Comparison of ENCODE assay signal across 16 cellular contexts in the genomic region with DNA sequence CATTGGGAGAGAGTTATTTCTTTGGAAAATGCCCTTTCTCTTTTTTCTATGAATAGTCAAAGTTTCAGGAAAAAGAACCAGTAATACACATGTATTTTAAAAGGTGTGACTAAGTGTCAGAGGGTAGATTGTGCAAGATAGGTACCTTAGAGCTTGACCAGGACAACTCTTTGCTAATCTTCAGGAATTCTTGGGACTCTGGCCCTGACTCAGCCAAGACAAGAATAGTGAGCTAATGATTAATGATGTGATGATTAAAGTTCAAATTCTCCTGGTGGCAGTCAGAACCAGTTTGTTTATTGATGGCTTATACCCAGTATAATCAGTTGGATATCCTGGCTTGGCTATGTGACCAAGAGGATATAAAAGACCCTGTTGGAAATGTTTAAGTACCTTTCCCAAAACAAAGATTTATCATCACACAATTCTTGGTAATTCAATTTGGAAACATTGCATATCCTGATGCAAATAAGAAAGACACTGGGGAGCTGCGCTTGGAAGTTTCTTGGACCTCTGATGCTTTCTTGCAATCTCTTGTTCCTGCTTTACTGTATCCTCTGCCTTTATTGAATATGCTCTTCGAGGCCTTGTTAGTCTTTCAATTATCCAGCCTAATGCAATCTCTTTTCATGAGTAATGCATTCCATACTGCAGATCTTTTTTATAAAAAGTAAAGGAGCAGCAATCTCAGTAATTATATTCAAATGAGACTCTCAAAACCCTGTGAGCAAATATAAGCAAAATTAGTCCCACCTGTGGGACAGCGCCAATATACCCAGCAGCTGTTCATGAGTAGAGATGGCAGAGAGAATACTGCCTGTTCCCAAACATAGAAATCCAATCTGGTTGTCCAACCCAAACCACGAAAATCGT. TPM values are rescaled to one million over a fixed set of nuclear protein-coding genes. Genes with fewer than 3 reads are reported as not detected.
DNase-seq lines count a peak whose midpoint lies in the region; ATAC-seq, FAIRE-seq and TF ChIP-seq lines count a peak whose summit lies in the region.
"Had no signal": no experiment of that assay in that cellular context is flagged by ENCODE, and none has a peak within 500 bp of the region (broad histone marks: within the 10 kb centered on the region; RNA-seq: fewer than 3 reads in every experiment).

No MANE protein-coding gene starts in this region.

- BruUV-seq in Caco-2 (replicated peaks; lab: Mats Ljungman, UMichigan) = no TSS peak
- BruUV-seq in HepG2 (replicated peaks; lab: Mats Ljungman, UMichigan) = no TSS peak

- peak overlapping the region; percentile 79 for H3K27ac Mint-ChIP-seq in Caco-2 (ENCODE audit: unreplicated experiment)
- H3K27ac Mint-ChIP-seq: H9 had no signal

- no peak for TF ChIP-seq RAD21 in HepG2 (CRISPR knock-in tag; IDR thresholded peaks at IDR 0.05)

- no peaks in the 10 kb centered on the region for H3K27me3 Mint-ChIP-seq in Caco-2 (ENCODE audit: insufficient read depth, unreplicated experiment)

- FAIRE-seq in HepG2 (lab: Jason Lieb, UNC) = peak; percentile 83
- FAIRE-seq: islet of Langerhans had no signal

- POLR2A ChIA-PET in Caco-2 (lab: Charles Lee) (interaction anchor here (0.6 kb wide), 3 partner anchors 48 to 396 kb away, joined by 3 to 5 read pairs (median 5); a partner anchor contains a TSS), HepG2 (lab: Yijun Ruan, JAX) (interaction anchor here (0.7 to 1.1 kb wide), 5 partner anchors 10 to 141 kb away, joined by 3 to 5 read pairs (median 4); a partner anchor contains a TSS)

- DNase-seq in Caco-2 = peak; percentile 89 to 91
- peak; percentile 45 for DNase-seq in MG63
- DNase-seq in epithelial cell of esophagus (ENCODE audit: low read depth) = peak; percentile 81
- DNase-seq in HepG2 (ENCODE audit: low spot score) = peak; percentile 93
- DNase-seq in COR-L47 (lab: John Stamatoyannopoulos, UW) = no peak
- no peak for DNase-seq in medulla oblongata (ENCODE audit: extremely low spot score)
- DNase-seq in stimulated activated CD4-positive, alpha-beta T cell treated with anti-CD3 and anti-CD28 coated beads, Interleukin-2, amount 100 ng/mL, for 48 hours = no peak
- DNase-seq in T-helper 9 cell = no peak
- DNase-seq: activated T-cell treated with anti-CD3 and anti-CD28 coated beads, Interleukin-2, amount 50 U/mL, for 1 hour; aorta; H9; Kasumi-1; NCI-H446 treated with DMSO at 0.1 percent for 48 hours; stimulated activated CD4-positive, alpha-beta T cell treated with anti-CD3 and anti-CD28 coated beads, Interleukin-15, amount 100 ng/mL, for 24 hours had no signal

- no peaks in the 10 kb centered on the region for H3K79me2 ChIP-seq in HepG2 (ENCODE audit: insufficient read depth, low read length)

- peak; percentile 93 for ATAC-seq in HepG2
- ATAC-seq: Right ventricle myocardium inferior had no signal

- H3K4me3 Mint-ChIP-seq in Caco-2 (ENCODE audit: unreplicated experiment) = peak overlapping the region; percentile 31
- H3K4me3 Mint-ChIP-seq: H9 had no signal

- H3K4me3 ChIP-seq in Caco-2 (ENCODE audit: low read depth, low read length) (no peak overlapping the region), MG63 (no peak overlapping the region), epithelial cell of esophagus (ENCODE audit: low read length) (no peak overlapping the region), HepG2 (replicated peaks in 1 of 3; ENCODE audit: insufficient read depth in 1 of 3, low read depth in 2 of 3, low read length in 3 of 3) (no peak overlapping the region; a peak in 1 of 6 replicates)

- H3K4me1 ChIP-seq in Caco-2 (peaks cover 50% of the 10 kb centered on the region), HepG2 (ENCODE audit: insufficient read depth, low read length) (peaks cover 58% of the 10 kb centered on the region)

- H3K36me3 Mint-ChIP-seq in Caco-2 (ENCODE audit: insufficient read depth, unreplicated experiment) = no peaks in the 10 kb centered on the region

- no peak overlapping the region for H3K9ac ChIP-seq in HepG2 (ENCODE audit: insufficient read depth, low read depth, low read length)

- H3K27me3 ChIP-seq in Caco-2 (replicated peaks; ENCODE audit: control insufficient read depth, insufficient read depth, low read length) (no peaks in the 10 kb centered on the region), MG63 (no peaks in the 10 kb centered on the region), HepG2 (ENCODE audit: control insufficient read depth in 1 of 2, insufficient read depth in 2 of 2, low read length in 2 of 2) (no peaks in the 10 kb centered on the region)

- CTCF ChIA-PET in Caco-2 (lab: Charles Lee) (interaction anchor here (1.0 to 1.8 kb wide), 12 partner anchors 10 to 746 kb away, joined by 3 to 18 read pairs (median 8); a partner anchor contains a TSS), HepG2 (lab: Yijun Ruan, JAX; ENCODE audit: low intra/inter-chr PET ratio, low total read pairs) (no interaction called here)

- H2AFZ ChIP-seq in HepG2 (ENCODE audit: low read length) = no peak overlapping the region

- TF ChIP-seq CTCF in Caco-2 (IDR thresholded peaks at IDR 0.05; ENCODE audit: insufficient read depth in 1 of 2, low read depth in 1 of 2, low read length in 1 of 2, severe bottlenecking in 1 of 2, unreplicated experiment in 1 of 2) (no peak), epithelial cell of esophagus (IDR thresholded peaks at IDR 0.05; ENCODE audit: insufficient read depth, low read depth, low read length, missing control alignments) (no peak), HepG2 (CRISPR knock-in tag; IDR thresholded peaks at IDR 0.05) (no peak)

- intact Hi-C loops in Caco-2 (cut with micrococcal nuclease; ENCODE audit: unreplicated experiment) = loop anchor here (1.0 to 10.0 kb wide), 11 partner anchors 9 to 1092 kb away; a partner anchor contains a TSS
- intact Hi-C loops in HepG2 (cut with micrococcal nuclease; ENCODE audit: unreplicated experiment) = loop anchor here (1.0 to 10.0 kb wide), 2 partner anchors 140 to 248 kb away; a partner anchor contains a TSS

- no peak for TF ChIP-seq POLR2A in HepG2 (IDR thresholded peaks at IDR 0.05; ENCODE audit: insufficient read depth in 1 of 2, low read depth in 2 of 2, low read length in 2 of 2)

- H4K20me1 ChIP-seq in HepG2 (ENCODE audit: insufficient read depth, low read length) = no peaks in the 10 kb centered on the region

- WGBS in HepG2 (ENCODE audit: low lambda C conversion rate) = 58% methylated on average over 5 of the region's 5 CpGs

- H3K9me3 Mint-ChIP-seq in Caco-2 (ENCODE audit: unreplicated experiment) = peaks cover 12% of the 10 kb centered on the region

- TF ChIP-seq EP300 in HepG2 (IDR thresholded peaks at IDR 0.05; ENCODE audit: low read depth in 2 of 2, low read length in 2 of 2) (peak in 1 of 2 experiments; percentile 91; a peak in 2 of 4 replicates), HepG2 (CRISPR knock-in tag; IDR thresholded peaks at IDR 0.05; ENCODE audit: borderline replicate concordance) (peak; percentile 40; the same call in 1 of the 2 replicates)

- peaks cover 34% of the 10 kb centered on the region for H3K4me1 Mint-ChIP-seq in Caco-2 (ENCODE audit: low read depth, unreplicated experiment)

- peak overlapping the region; percentile 56 for H3K27ac ChIP-seq in HepG2 (ENCODE audit: extremely low read length, insufficient read depth, low read length)

- H3K36me3 ChIP-seq in Caco-2 (ENCODE audit: control insufficient read depth, insufficient read depth, low read length) (no peaks in the 10 kb centered on the region), MG63 (no peaks in the 10 kb centered on the region), HepG2 (replicated peaks in 1 of 2; ENCODE audit: control insufficient read depth in 1 of 2, insufficient read depth in 2 of 2, low read length in 2 of 2) (no peaks in the 10 kb centered on the region)

- H3K4me2 ChIP-seq in HepG2 (ENCODE audit: low read depth, low read length) = peak overlapping the region; percentile 40; the same call in 1 of the 2 replicates

- H3K9me3 ChIP-seq in Caco-2 (peaks cover 37% of the 10 kb centered on the region), MG63 (peaks cover 4% of the 10 kb centered on the region), HepG2 (ENCODE audit: low read length) (peaks cover 9% of the 10 kb centered on the region)

- in situ Hi-C loops in HepG2 (cut with HindIII; ENCODE audit: extremely low pct_ligation_motif_present, low pct_unique_long_range_greater_than_20kb) = loop anchor here (5.0 to 10.0 kb wide), 2 partner anchors 48 to 145 kb away; a partner anchor contains a TSS

RNA-seq across cellular contexts. Expression of a gene that starts 48.0 kb away (rescaled TPM):
- total RNA-seq in Caco-2 (2022) (4.3 and 4.6 TPM in 2 replicates), HepG2 (2016; rRNA removed; fragmentation: Illumina TruSeq; extraction: Trizol) (1.4 and 1.8 TPM in 2 replicates)
- total RNA-seq in MG63 (2014; rRNA removed; shearing (Covaris generic); ENCODE audit: low replicate concordance) = 0.35 and 0.40 TPM in 2 replicates
- total RNA-seq in HepG2 (2016; cell fraction: cytosol; rRNA removed; fragmentation: Illumina TruSeq; extraction: Trizol; ENCODE audit: low read depth) = 0.26 and 0.30 TPM in 2 replicates
- 0.80 and 1.8 TPM in 2 replicates for total RNA-seq in HepG2 (2016; cell fraction: insoluble cytoplasmic fraction; rRNA removed; fragmentation: Illumina TruSeq; extraction: Trizol)
- total RNA-seq in HepG2 (2016; cell fraction: membrane; rRNA removed; fragmentation: Illumina TruSeq; extraction: Trizol) = 0.83 TPM in 2 replicates
- 1.6 and 1.7 TPM in 2 replicates for total RNA-seq in HepG2 (2016; cell fraction: nucleus; rRNA removed; fragmentation: Illumina TruSeq; extraction: Trizol)
- polyA plus RNA-seq in HepG2 (2011; rRNA removed) = 1.7 and 1.8 TPM in 2 replicates
- 0.20 and 0.56 TPM in 2 replicates for polyA plus RNA-seq in HepG2 (2011; cell fraction: cytosol; rRNA removed)
- 1.4 and 2.3 TPM in 2 replicates for polyA plus RNA-seq in HepG2 (2011; cell fraction: nucleus; rRNA removed)
- 1.9 and 3.1 TPM in 2 replicates for polyA plus RNA-seq in HepG2 (2012)
- 0.23 and 0.31 TPM in 2 replicates for polyA plus RNA-seq in HepG2 (2016; cell fraction: cytosol; fragmentation: Illumina TruSeq; extraction: Trizol; ENCODE audit: low read depth)
- 1.5 and 1.8 TPM in 2 replicates for polyA plus RNA-seq in HepG2 (2016; cell fraction: insoluble cytoplasmic fraction; fragmentation: Illumina TruSeq; extraction: Trizol; ENCODE audit: low read depth)
- polyA plus RNA-seq in HepG2 (2016; cell fraction: membrane; fragmentation: Illumina TruSeq; extraction: Trizol; ENCODE audit: low read depth) = 0.48 and 0.83 TPM in 2 replicates
- polyA plus RNA-seq in HepG2 (2016; cell fraction: nucleus; fragmentation: Illumina TruSeq; extraction: Trizol; ENCODE audit: insufficient read depth, low read depth) = 5.0 and 5.9 TPM in 2 replicates
- 0.62 and 1.1 TPM in 2 replicates for polyA minus RNA-seq in HepG2 (2011; rRNA and poly(A)+ RNA removed; ENCODE audit: low replicate concordance)
- polyA minus RNA-seq in HepG2 (2011; cell fraction: cytosol; rRNA and poly(A)+ RNA removed) = 0.30 and 0.44 TPM in 2 replicates
- polyA minus RNA-seq in HepG2 (2011; cell fraction: nucleus; rRNA and poly(A)+ RNA removed) = 3.6 and 4.2 TPM in 2 replicates

RNA-seq across cellular contexts. Expression of a gene that starts 49.5 kb away (rescaled TPM):
- not detected in 2 replicates for total RNA-seq in Caco-2 (2022)
- 0.10 TPM in 1 of 2 replicates, not detected in the other for total RNA-seq in MG63 (2014; rRNA removed; shearing (Covaris generic); ENCODE audit: low replicate concordance)
- not detected in 2 replicates for total RNA-seq in HepG2 (2016; rRNA removed; fragmentation: Illumina TruSeq; extraction: Trizol)
- not detected in 2 replicates for total RNA-seq in HepG2 (2016; cell fraction: cytosol; rRNA removed; fragmentation: Illumina TruSeq; extraction: Trizol; ENCODE audit: low read depth)
- total RNA-seq in HepG2 (2016; cell fraction: insoluble cytoplasmic fraction; rRNA removed; fragmentation: Illumina TruSeq; extraction: Trizol) = not detected in 2 replicates
- total RNA-seq in HepG2 (2016; cell fraction: membrane; rRNA removed; fragmentation: Illumina TruSeq; extraction: Trizol) = not detected in 2 replicates
- total RNA-seq in HepG2 (2016; cell fraction: nucleus; rRNA removed; fragmentation: Illumina TruSeq; extraction: Trizol) = not detected in 2 replicates
- polyA plus RNA-seq in HepG2 (2011; rRNA removed) = not detected in 2 replicates
- polyA plus RNA-seq in HepG2 (2011; cell fraction: cytosol; rRNA removed) = not detected in 2 replicates
- not detected in 2 replicates for polyA plus RNA-seq in HepG2 (2011; cell fraction: nucleus; rRNA removed)
- polyA plus RNA-seq in HepG2 (2012) = not detected in 2 replicates
- polyA plus RNA-seq in HepG2 (2016; cell fraction: cytosol; fragmentation: Illumina TruSeq; extraction: Trizol; ENCODE audit: low read depth) = not detected in 2 replicates
- not detected in 2 replicates for polyA plus RNA-seq in HepG2 (2016; cell fraction: insoluble cytoplasmic fraction; fragmentation: Illumina TruSeq; extraction: Trizol; ENCODE audit: low read depth)
- polyA plus RNA-seq in HepG2 (2016; cell fraction: membrane; fragmentation: Illumina TruSeq; extraction: Trizol; ENCODE audit: low read depth) = not detected in 2 replicates
- polyA plus RNA-seq in HepG2 (2016; cell fraction: nucleus; fragmentation: Illumina TruSeq; extraction: Trizol; ENCODE audit: insufficient read depth, low read depth) = not detected in 2 replicates
- polyA minus RNA-seq in HepG2 (2011; rRNA and poly(A)+ RNA removed; ENCODE audit: low replicate concordance) = not detected in 2 replicates
- not detected in 2 replicates for polyA minus RNA-seq in HepG2 (2011; cell fraction: cytosol; rRNA and poly(A)+ RNA removed)
- polyA minus RNA-seq in HepG2 (2011; cell fraction: nucleus; rRNA and poly(A)+ RNA removed) = not detected in 2 replicates
- total RNA-seq: H9 had no signal
- polyA plus RNA-seq: aorta had no signal

Comparison
In these comparisons a context has a peak if more than half of its experiments do, and no peak if none do; other contexts are left out.
1. DNase-seq: peak in Caco-2 (2 of 2), MG63 (single experiment), epithelial cell of esophagus (single experiment) and HepG2 (single experiment); none in COR-L47 (single experiment), medulla oblongata (single experiment), stimulated activated CD4-positive, alpha-beta T cell treated with anti-CD3 and anti-CD28 coated beads, Interleukin-2, amount 100 ng/mL, for 48 hours (0 of 2) and T-helper 9 cell (single experiment).